8 cellular contexts compared by ENCODE assay signal in the genomic region with DNA sequence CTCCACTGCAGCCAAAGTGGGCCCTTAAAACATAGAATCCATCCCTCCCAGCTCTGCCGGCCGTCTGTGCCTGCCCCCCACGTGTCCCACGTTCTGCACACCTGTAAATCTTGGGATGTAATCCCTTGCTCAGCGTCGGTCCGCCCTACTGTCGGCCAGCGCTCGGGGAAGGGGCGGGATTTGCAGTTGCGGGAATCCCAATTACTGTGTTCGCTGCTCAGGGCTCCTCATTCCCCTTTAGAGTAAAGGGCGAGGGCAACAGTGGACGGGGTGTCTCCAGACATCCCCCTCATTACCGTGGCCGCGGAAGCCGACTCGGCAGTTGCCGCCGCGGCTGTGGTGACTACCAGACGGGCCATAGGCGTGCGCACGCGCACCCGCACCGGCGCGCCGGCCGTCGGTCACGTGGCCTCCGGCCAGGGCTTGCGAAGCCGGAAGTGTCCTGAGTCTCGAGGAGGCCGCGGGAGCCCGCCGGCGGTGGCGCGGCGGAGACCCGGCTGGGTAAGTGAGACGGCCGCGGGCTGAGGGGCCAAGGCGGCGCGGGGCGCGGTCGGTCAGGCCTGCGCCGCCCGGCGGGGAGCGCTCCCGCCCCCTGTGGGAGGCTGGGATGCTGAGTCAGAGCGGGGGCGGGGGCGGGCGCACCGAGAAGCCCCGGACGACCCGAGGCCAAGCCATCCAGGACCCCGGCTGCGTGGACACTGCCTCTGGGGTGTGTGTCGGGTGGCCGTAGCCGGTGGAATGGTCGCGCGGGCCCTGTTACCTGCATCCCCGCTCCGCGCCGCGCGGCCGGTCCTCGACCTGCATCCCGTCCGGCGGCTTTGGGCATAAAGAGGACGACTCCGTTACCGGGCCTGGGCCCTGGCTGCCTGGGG. TPM values are rescaled to one million over a fixed set of nuclear protein-coding genes. Genes with fewer than 3 reads are reported as not detected.
A peak's percentile ranks its signal among the peaks of the same experiment; 100 is the strongest.
DNase-seq lines count a peak whose midpoint lies in the region; ATAC-seq and TF ChIP-seq lines count a peak whose summit lies in the region.

TBK1 (plus strand) TSS at position 434 of the 872 bp plus-strand sequence. CDS start 3,751 bp downstream, outside the sequence.

- peaks cover 22 to 23% of the 10 kb centered on the region in 2 experiments for H3K4me1 Mint-ChIP-seq in H9
- H3K4me1 Mint-ChIP-seq in activated naive CD8-positive, alpha-beta T cell treated with anti-CD3 and anti-CD28 coated beads for 36 hours, result peaks cover 37% of the 10 kb centered on the region

- ATAC-seq in SK-N-SH treated with all-trans-retinoic acid at 6 μM for 48 hours (peak; percentile 91), Right ventricle myocardium inferior (peak; percentile 99)

- peaks cover 5% of the 10 kb centered on the region for H3K79me1 ChIP-seq in H9 (ENCODE audit: insufficient read depth, low read depth, low read length, poor library complexity, severe bottlenecking)

- no peaks in the 10 kb centered on the region for H3K9me3 ChIP-seq in H9 (ENCODE audit: control insufficient read depth, low read depth, low read length)
- H3K9me3 ChIP-seq in MG63, result no peaks in the 10 kb centered on the region
- H3K9me3 ChIP-seq in parathyroid adenoma (ENCODE audit: control insufficient read depth, low read length), result no peaks in the 10 kb centered on the region
- no peaks in the 10 kb centered on the region for H3K9me3 ChIP-seq in tibial nerve

- H2BK120ac ChIP-seq in H9 (ENCODE audit: low read depth, low read length, poor library complexity, severe bottlenecking), result no peak within 1 kb of the TSS

- H4K5ac ChIP-seq in H9 (ENCODE audit: insufficient read length, low read depth, low read length), result no peak within 1 kb of the TSS

- H3K36me3 Mint-ChIP-seq in H9 (ENCODE audit: insufficient read depth in 1 of 3, low read depth in 3 of 3), result peaks cover 7 to 31% (median 26%) of the 10 kb centered on the region in 3 experiments
- peaks cover 18% of the 10 kb centered on the region for H3K36me3 Mint-ChIP-seq in activated naive CD8-positive, alpha-beta T cell treated with anti-CD3 and anti-CD28 coated beads for 36 hours

- H4K20me1 ChIP-seq in H9 (ENCODE audit: control insufficient read depth, insufficient read depth, insufficient read length), result no peaks in the 10 kb centered on the region

- no peak within 1 kb of the TSS for H2BK5ac ChIP-seq in H9 (ENCODE audit: insufficient read length, low read length)

- H3K27me3 Mint-ChIP-seq in H9 (ENCODE audit: low read depth), result no peaks in the 10 kb centered on the region
- no peaks in the 10 kb centered on the region for H3K27me3 Mint-ChIP-seq in activated naive CD8-positive, alpha-beta T cell treated with anti-CD3 and anti-CD28 coated beads for 36 hours

- H3K36me3 ChIP-seq in MG63 (peaks cover 33% of the 10 kb centered on the region), parathyroid adenoma (ENCODE audit: control insufficient read depth, insufficient read depth, low read length) (no peaks in the 10 kb centered on the region), tibial nerve (peaks cover 0 to 23% (median 0%) of the 10 kb centered on the region in 3 donors)

- no peak within 1 kb of the TSS for H3T11ph ChIP-seq in H9 (ENCODE audit: low read length)

- H3K79me2 ChIP-seq in H9 (ENCODE audit: insufficient read depth, low read length), result peaks cover 15% of the 10 kb centered on the region; the same call in 1 of the 2 replicates
- H3K79me2 ChIP-seq in parathyroid adenoma, result peaks cover 10% of the 10 kb centered on the region

- TF ChIP-seq CTCF in H9 (conservative IDR thresholded peaks at IDR 0.05) (no peak; the same call in 2 of the 3 replicates), parathyroid adenoma (IDR thresholded peaks at IDR 0.05) (no peak), tibial nerve (IDR thresholded peaks at IDR 0.05) (peak in 4 of 5 experiments; percentile 13 to 54 (median 22))

- intact Hi-C loops in Right ventricle myocardium inferior (cut with DNase I), result loop anchor here (5.0 kb wide), 1 partner anchor 45 kb away; no protein-coding TSS in a partner anchor

- H3K4ac ChIP-seq in H9 (ENCODE audit: low read depth, low read length), result no peak within 1 kb of the TSS

- no peaks in the 10 kb centered on the region for H3K9me3 Mint-ChIP-seq in H9
- H3K9me3 Mint-ChIP-seq in activated naive CD8-positive, alpha-beta T cell treated with anti-CD3 and anti-CD28 coated beads for 36 hours, result no peaks in the 10 kb centered on the region

- H3K4me3 ChIP-seq in MG63 (peak within 1 kb of the TSS; percentile 95), parathyroid adenoma (ENCODE audit: low read depth, low read length) (peak within 1 kb of the TSS; percentile 92), tibial nerve (peak within 1 kb of the TSS; percentile 68 to 97 (median 94))

- H2BK20ac ChIP-seq in H9 (ENCODE audit: low read depth, low read length, poor library complexity, severe bottlenecking), result no peak within 1 kb of the TSS

- H3K4me1 ChIP-seq in H9 (ENCODE audit: insufficient read depth, low read length) (no peaks in the 10 kb centered on the region), parathyroid adenoma (peaks cover 6% of the 10 kb centered on the region), tibial nerve (peaks cover 0 to 26% (median 10%) of the 10 kb centered on the region in 4 donors)

- no peak within 1 kb of the TSS for H2AK5ac ChIP-seq in H9 (ENCODE audit: insufficient read length, low read length)

- no peak within 1 kb of the TSS for H2BK12ac ChIP-seq in H9 (ENCODE audit: insufficient read length, low read depth, low read length)

- peak within 1 kb of the TSS; percentile 80 to 95 for H3K4me3 Mint-ChIP-seq in H9
- H3K4me3 Mint-ChIP-seq in activated naive CD8-positive, alpha-beta T cell treated with anti-CD3 and anti-CD28 coated beads for 36 hours, result peak within 1 kb of the TSS; percentile 94

- TF ChIP-seq POLR2A in tibial nerve (IDR thresholded peaks at IDR 0.05), result peak; percentile 65 to 85

- TF ChIP-seq EP300 in tibial nerve (IDR thresholded peaks at IDR 0.05), result peak in 1 of 2 donors; percentile 81

- H3K4me2 ChIP-seq in H9 (ENCODE audit: insufficient read depth, insufficient read length, low read length) (peak within 1 kb of the TSS; percentile 96), parathyroid adenoma (ENCODE audit: low read length) (peak within 1 kb of the TSS; percentile 98)

- H3K23me2 ChIP-seq in H9 (ENCODE audit: insufficient read length, low read depth, low read length, poor library complexity, severe bottlenecking), result peaks cover 12% of the 10 kb centered on the region

- peak within 1 kb of the TSS; percentile 79 for H3K18ac ChIP-seq in H9 (ENCODE audit: insufficient read length, low read depth, low read length)

- H3K9ac ChIP-seq in H9 (ENCODE audit: extremely low read depth, insufficient read length, low read length) (peak within 1 kb of the TSS; percentile 88), parathyroid adenoma (peak within 1 kb of the TSS; percentile 44)

- no peak within 1 kb of the TSS for H3K23ac ChIP-seq in H9 (ENCODE audit: insufficient read length, low read depth, low read length)

- H4K91ac ChIP-seq in H9 (ENCODE audit: insufficient read length, low read depth, low read length), result no peak within 1 kb of the TSS

- peak within 1 kb of the TSS; percentile 92 for H3K14ac ChIP-seq in H9 (ENCODE audit: insufficient read depth, low read length)

- H3K27ac Mint-ChIP-seq in H9, result peak within 1 kb of the TSS; percentile 97 to 99 (median 98)
- H3K27ac Mint-ChIP-seq in activated naive CD8-positive, alpha-beta T cell treated with anti-CD3 and anti-CD28 coated beads for 36 hours, result peak within 1 kb of the TSS; percentile 93

- DNase-seq in GM04503 (ENCODE audit: low read depth) (peak; percentile 40), H9 (peak; percentile 95), MG63 (peak; percentile 90), Right ventricle myocardium inferior (ENCODE audit: missing footprints) (peak; percentile 96), tibial nerve (ENCODE audit: low spot score in 2 of 2) (peak; percentile 79 to 82)
- peak; percentile 72 for DNase-seq in activated naive CD8-positive, alpha-beta T cell treated with anti-CD3 and anti-CD28 coated beads for 36 hours

- no peak within 1 kb of the TSS for H4K8ac ChIP-seq in H9 (replicated peaks; ENCODE audit: insufficient read length, low read depth, low read length)

- no peak within 1 kb of the TSS for H3K56ac ChIP-seq in H9 (ENCODE audit: insufficient read length, low read depth, low read length)

- WGBS in H9 (ENCODE audit: extremely low coverage, insufficient read length, low lambda C conversion rate), result no CpG with 5 or more reads among the region's 94 CpGs
- 0% methylated on average over 38 to 42 of the region's 94 CpGs for WGBS in tibial nerve, 2 donors

- H3K27ac ChIP-seq in H9 (ENCODE audit: insufficient read length, low read depth, low read length), result no peak within 1 kb of the TSS
- H3K27ac ChIP-seq in parathyroid adenoma, result peak within 1 kb of the TSS; percentile 83
- H3K27ac ChIP-seq in tibial nerve, result peak within 1 kb of the TSS; percentile 91 to 97 (median 94)

- H3K27me3 ChIP-seq in H9 (ENCODE audit: insufficient read depth, low read length) (no peaks in the 10 kb centered on the region), MG63 (no peaks in the 10 kb centered on the region), parathyroid adenoma (ENCODE audit: control insufficient read depth, insufficient read depth, low read length) (no peaks in the 10 kb centered on the region), tibial nerve (no peaks in the 10 kb centered on the region)

- peak within 1 kb of the TSS; percentile 74 for H2AFZ ChIP-seq in H9 (ENCODE audit: low read length)
- peak within 1 kb of the TSS; percentile 96 for H2AFZ ChIP-seq in parathyroid adenoma

- no peak within 1 kb of the TSS for H2BK15ac ChIP-seq in H9 (ENCODE audit: low read depth, low read length)

TF ChIP-seq in SK-N-SH treated with all-trans-retinoic acid at 6 μM for 48 hours, 23 proteins besides CTCF, POLR2A, EP300 and RAD21 (continues in another document):
- TF ChIP-seq, protein P1, sequence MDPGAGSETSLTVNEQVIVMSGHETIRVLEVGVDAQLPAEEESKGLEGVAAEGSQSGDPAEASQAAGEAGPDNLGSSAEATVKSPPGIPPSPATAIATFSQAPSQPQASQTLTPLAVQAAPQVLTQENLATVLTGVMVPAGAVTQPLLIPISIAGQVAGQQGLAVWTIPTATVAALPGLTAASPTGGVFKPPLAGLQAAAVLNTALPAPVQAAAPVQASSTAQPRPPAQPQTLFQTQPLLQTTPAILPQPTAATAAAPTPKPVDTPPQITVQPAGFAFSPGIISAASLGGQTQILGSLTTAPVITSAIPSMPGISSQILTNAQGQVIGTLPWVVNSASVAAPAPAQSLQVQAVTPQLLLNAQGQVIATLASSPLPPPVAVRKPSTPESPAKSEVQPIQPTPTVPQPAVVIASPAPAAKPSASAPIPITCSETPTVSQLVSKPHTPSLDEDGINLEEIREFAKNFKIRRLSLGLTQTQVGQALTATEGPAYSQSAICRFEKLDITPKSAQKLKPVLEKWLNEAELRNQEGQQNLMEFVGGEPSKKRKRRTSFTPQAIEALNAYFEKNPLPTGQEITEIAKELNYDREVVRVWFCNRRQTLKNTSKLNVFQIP (CRISPR knock-in tag; IDR thresholded peaks at IDR 0.05; ENCODE audit: borderline replicate concordance, low read depth), result no peak

RNA-seq across cellular contexts. Expression of gene TBK1, which starts in this region (rescaled TPM):
- total RNA-seq in H9 (2021) (21.4 and 23.6 TPM in 2 replicates), Right ventricle myocardium inferior (11.9 TPM), tibial nerve (10 to 100 TPM; 25.2 to 36.7 (median 29.3) TPM)
- total RNA-seq in MG63 (2014; rRNA removed; shearing (Covaris generic); ENCODE audit: low replicate concordance), result 11.6 and 22.6 TPM in 2 replicates
- 10 to 100 TPM; 18.0 to 18.1 TPM for total RNA-seq in activated naive CD8-positive, alpha-beta T cell treated with anti-CD3 and anti-CD28 coated beads for 36 hours

Comparison
In these comparisons a context has a peak if more than half of its experiments do, and no peak if none do; other contexts are left out.
1. DNase-seq: peak in every context shown above with its lines; median percentile 96 in Right ventricle myocardium inferior; 95 in H9; 90 in MG63; 80 in tibial nerve; 72 in activated naive CD8-positive, alpha-beta T cell treated with anti-CD3 and anti-CD28 coated beads for 36 hours; 40 in GM04503.
2. CTCF ChIP-seq: peak in tibial nerve (4 of 5); none in H9 (single experiment) and parathyroid adenoma (single experiment).
3. Peak in every context shown above with its lines, with median percentiles within 50 percentile points of each other: H3K4me3 ChIP-seq.